7 cellular contexts compared by ENCODE assay signal in genomic region chr22:23591203-23591791, GRCh38. TPM values are rescaled to one million over a fixed set of nuclear protein-coding genes. Genes with fewer than 3 reads are reported as not detected.
A peak's percentile ranks its signal among the peaks of the same experiment; 100 is the strongest.
DNase-seq lines count a peak whose midpoint lies in the region; ATAC-seq and TF ChIP-seq lines count a peak whose summit lies in the region.

No MANE protein-coding gene starts in this region.

- no peaks in the 10 kb centered on the region for H3K36me3 ChIP-seq in right lobe of liver

- H3K4me1 ChIP-seq in right lobe of liver: no peaks in the 10 kb centered on the region

- no peak for TF ChIP-seq POLR2A in right lobe of liver (IDR thresholded peaks at IDR 0.05)

- intact Hi-C loops in right lobe of liver (cut with DNase I): loop anchor here in 1 of 2 donors (5.0 kb wide), 1 partner anchor 44 kb away; no protein-coding TSS in a partner anchor

- no peak overlapping the region for H3K27ac Mint-ChIP-seq in chondrocyte (ENCODE audit: unreplicated experiment)

- peaks cover 3% of the 10 kb centered on the region for H3K9me3 Mint-ChIP-seq in chondrocyte (ENCODE audit: low read depth)

- ATAC-seq in right lobe of liver (peak; percentile 84 to 89 (median 86)), GM21717 (IDR thresholded peaks at IDR 0.05; ENCODE audit: unreplicated experiment) (no peak)

- H3K27me3 Mint-ChIP-seq in chondrocyte (ENCODE audit: low read depth): peaks cover 12% of the 10 kb centered on the region

- whole genome bisulfite sequencing in right lobe of liver (ENCODE audit: insufficient coverage, low coverage, low lambda C conversion rate, missing lambda C conversion rate): 36% methylated on average over 6 of the region's 11 CpGs

- no peak overlapping the region for H3K4me3 Mint-ChIP-seq in chondrocyte (ENCODE audit: unreplicated experiment)

- H3K36me3 Mint-ChIP-seq in chondrocyte (ENCODE audit: low read depth): peaks cover 1% of the 10 kb centered on the region

- no peak overlapping the region for H3K4me3 ChIP-seq in right lobe of liver

- H3K9me3 ChIP-seq in right lobe of liver: no peaks in the 10 kb centered on the region

- H3K27me3 ChIP-seq in right lobe of liver: no peaks in the 10 kb centered on the region

- H3K27ac ChIP-seq in right lobe of liver: no peak overlapping the region

- peak; percentile 31 for DNase-seq in NCI-H2029 (lab: John Stamatoyannopoulos, UW)
- DNase-seq in activated CD4-positive, alpha-beta T cell treated with anti-CD3 and anti-CD28 coated beads for 24 hours (ENCODE audit: low read depth in 2 of 2): peak; percentile 38 to 51
- DNase-seq in chondrocyte (ENCODE audit: low spot score): peak; percentile 53
- peak; percentile 64 to 72 (median 67) for DNase-seq in right lobe of liver
- peak; percentile 14 to 61 (median 28) for DNase-seq in stimulated activated CD4-positive, alpha-beta T cell treated with anti-CD3 and anti-CD28 coated beads, TNF-alpha, amount 100 ng/mL, for 24 hours (ENCODE audit: low read depth in 3 of 3)

- TF ChIP-seq CTCF in GM12874 (IDR thresholded peaks at IDR 0.05; ENCODE audit: insufficient read depth, low read depth, low read length) (peak; percentile 96), chondrocyte (IDR thresholded peaks at IDR 0.05) (peak; percentile 94), right lobe of liver (IDR thresholded peaks at IDR 0.05) (peak; percentile 69 to 88 (median 86))

- no peaks in the 10 kb centered on the region for H3K4me1 Mint-ChIP-seq in chondrocyte (ENCODE audit: low read depth)

RNA-seq across cellular contexts. Expression of gene IGLL1, which starts 11.2 kb away (rescaled TPM):
- total RNA-seq in chondrocyte: not detected in 3 replicates
- total RNA-seq in right lobe of liver: not detected

RNA-seq across cellular contexts. Expression of gene DRICH1, which starts 40.8 kb away (rescaled TPM):
- not detected in 3 replicates for total RNA-seq in chondrocyte
- total RNA-seq in right lobe of liver: under 1 TPM in 2 of 6 experiments, not detected in 4; 0.27 to 0.47 TPM
